Comparison of ENCODE assay signal across 2 cellular contexts in the genomic region with DNA sequence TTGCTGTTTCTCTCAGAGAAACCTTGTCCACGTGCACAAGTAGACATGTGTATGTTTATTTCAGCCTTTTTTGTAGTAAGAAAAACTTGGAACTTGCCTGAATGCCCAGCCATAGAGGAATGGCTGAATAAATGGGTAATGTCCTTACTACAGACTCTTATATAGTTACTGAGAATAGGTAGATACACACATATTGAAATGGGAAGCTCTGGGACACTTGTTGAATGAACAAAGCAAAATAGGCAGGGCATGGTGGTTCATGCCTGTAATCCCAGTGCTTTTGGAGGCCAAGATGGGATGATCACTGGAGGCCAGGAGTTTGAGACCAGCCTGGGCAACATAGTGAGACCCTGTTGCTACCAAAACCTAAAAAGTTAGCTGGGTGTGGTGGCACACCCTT.
TF ChIP-seq lines count a peak whose summit lies in the region.

No MANE protein-coding gene starts in this region.

TF ChIP-seq in SK-N-SH, 30 proteins besides CTCF, POLR2A, EP300 and RAD21 (continued from another document):
- TF ChIP-seq, protein P1, sequence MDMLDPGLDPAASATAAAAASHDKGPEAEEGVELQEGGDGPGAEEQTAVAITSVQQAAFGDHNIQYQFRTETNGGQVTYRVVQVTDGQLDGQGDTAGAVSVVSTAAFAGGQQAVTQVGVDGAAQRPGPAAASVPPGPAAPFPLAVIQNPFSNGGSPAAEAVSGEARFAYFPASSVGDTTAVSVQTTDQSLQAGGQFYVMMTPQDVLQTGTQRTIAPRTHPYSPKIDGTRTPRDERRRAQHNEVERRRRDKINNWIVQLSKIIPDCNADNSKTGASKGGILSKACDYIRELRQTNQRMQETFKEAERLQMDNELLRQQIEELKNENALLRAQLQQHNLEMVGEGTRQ (IDR thresholded peaks at IDR 0.05; ENCODE audit: borderline replicate concordance, low read depth, low read length) = no peak
- TF ChIP-seq RCOR1 (IDR thresholded peaks at IDR 0.05; ENCODE audit: low read length) = no peak
- TF ChIP-seq TEAD4 (IDR thresholded peaks at IDR 0.05; ENCODE audit: borderline replicate concordance, insufficient read depth) = no peak
- TF ChIP-seq MXI1 (IDR thresholded peaks at IDR 0.05; ENCODE audit: low read depth, low read length) = no peak
- TF ChIP-seq SMC3 (IDR thresholded peaks at IDR 0.05; ENCODE audit: low read depth, low read length) = no peak
- TF ChIP-seq, protein P2, sequence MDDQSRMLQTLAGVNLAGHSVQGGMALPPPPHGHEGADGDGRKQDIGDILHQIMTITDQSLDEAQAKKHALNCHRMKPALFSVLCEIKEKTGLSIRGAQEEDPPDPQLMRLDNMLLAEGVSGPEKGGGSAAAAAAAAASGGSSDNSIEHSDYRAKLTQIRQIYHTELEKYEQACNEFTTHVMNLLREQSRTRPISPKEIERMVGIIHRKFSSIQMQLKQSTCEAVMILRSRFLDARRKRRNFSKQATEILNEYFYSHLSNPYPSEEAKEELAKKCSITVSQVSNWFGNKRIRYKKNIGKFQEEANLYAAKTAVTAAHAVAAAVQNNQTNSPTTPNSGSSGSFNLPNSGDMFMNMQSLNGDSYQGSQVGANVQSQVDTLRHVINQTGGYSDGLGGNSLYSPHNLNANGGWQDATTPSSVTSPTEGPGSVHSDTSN (IDR thresholded peaks at IDR 0.05) = no peak
- TF ChIP-seq POLR2AphosphoS5 (IDR thresholded peaks at IDR 0.05; ENCODE audit: low read depth, low read length) = no peak
- TF ChIP-seq SIN3A (IDR thresholded peaks at IDR 0.05; ENCODE audit: borderline replicate concordance, low read depth, low read length) = no peak
- TF ChIP-seq MEF2A (IDR thresholded peaks at IDR 0.05; ENCODE audit: borderline replicate concordance, low read depth) = no peak
- no peak for TF ChIP-seq FOXJ3 (CRISPR knock-in tag; IDR thresholded peaks at IDR 0.05)
- no peak for TF ChIP-seq JUND (IDR thresholded peaks at IDR 0.05)

TF ChIP-seq in SK-N-SH treated with all-trans-retinoic acid at 6 μM for 48 hours, 23 proteins besides CTCF, POLR2A, EP300 and RAD21 (continued from another document):
- TF ChIP-seq, protein P3, sequence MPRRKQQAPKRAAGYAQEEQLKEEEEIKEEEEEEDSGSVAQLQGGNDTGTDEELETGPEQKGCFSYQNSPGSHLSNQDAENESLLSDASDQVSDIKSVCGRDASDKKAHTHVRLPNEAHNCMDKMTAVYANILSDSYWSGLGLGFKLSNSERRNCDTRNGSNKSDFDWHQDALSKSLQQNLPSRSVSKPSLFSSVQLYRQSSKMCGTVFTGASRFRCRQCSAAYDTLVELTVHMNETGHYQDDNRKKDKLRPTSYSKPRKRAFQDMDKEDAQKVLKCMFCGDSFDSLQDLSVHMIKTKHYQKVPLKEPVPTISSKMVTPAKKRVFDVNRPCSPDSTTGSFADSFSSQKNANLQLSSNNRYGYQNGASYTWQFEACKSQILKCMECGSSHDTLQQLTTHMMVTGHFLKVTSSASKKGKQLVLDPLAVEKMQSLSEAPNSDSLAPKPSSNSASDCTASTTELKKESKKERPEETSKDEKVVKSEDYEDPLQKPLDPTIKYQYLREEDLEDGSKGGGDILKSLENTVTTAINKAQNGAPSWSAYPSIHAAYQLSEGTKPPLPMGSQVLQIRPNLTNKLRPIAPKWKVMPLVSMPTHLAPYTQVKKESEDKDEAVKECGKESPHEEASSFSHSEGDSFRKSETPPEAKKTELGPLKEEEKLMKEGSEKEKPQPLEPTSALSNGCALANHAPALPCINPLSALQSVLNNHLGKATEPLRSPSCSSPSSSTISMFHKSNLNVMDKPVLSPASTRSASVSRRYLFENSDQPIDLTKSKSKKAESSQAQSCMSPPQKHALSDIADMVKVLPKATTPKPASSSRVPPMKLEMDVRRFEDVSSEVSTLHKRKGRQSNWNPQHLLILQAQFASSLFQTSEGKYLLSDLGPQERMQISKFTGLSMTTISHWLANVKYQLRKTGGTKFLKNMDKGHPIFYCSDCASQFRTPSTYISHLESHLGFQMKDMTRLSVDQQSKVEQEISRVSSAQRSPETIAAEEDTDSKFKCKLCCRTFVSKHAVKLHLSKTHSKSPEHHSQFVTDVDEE (CRISPR knock-in tag; IDR thresholded peaks at IDR 0.05) = no peak
- TF ChIP-seq SNAI2 (CRISPR knock-in tag; IDR thresholded peaks at IDR 0.05) = no peak
- no peak for TF ChIP-seq ARNTL (CRISPR knock-in tag; IDR thresholded peaks at IDR 0.05; ENCODE audit: borderline replicate concordance, low read depth)
- TF ChIP-seq BACH2 (CRISPR knock-in tag; IDR thresholded peaks at IDR 0.05; ENCODE audit: borderline replicate concordance) = no peak
- TF ChIP-seq PPARA (CRISPR knock-in tag; IDR thresholded peaks at IDR 0.05; ENCODE audit: borderline replicate concordance) = no peak
